In genomic region chr7:2440608-2441245, GRCh38 we compare ENCODE assay signal across 17 cellular contexts. TPM values are rescaled to one million over a fixed set of nuclear protein-coding genes. Genes with fewer than 3 reads are reported as not detected.
DNase-seq lines count a peak whose midpoint lies in the region; ATAC-seq and TF ChIP-seq lines count a peak whose summit lies in the region.
"Had no signal": no experiment of that assay in that cellular context is flagged by ENCODE, and none has a peak within 500 bp of the region (broad histone marks: within the 10 kb centered on the region; RNA-seq: fewer than 3 reads in every experiment).

No MANE protein-coding gene starts in this region.

- WGBS in heart left ventricle, 4 donors = 79 to 83% (median 81%) methylated on average over 20 to 21 of the region's 21 CpGs
- WGBS in upper lobe of left lung, 2 donors = 60 to 64% methylated on average over 18 to 21 of the region's 21 CpGs

- peaks cover 0 to 29% (median 11%) of the 10 kb centered on the region in 12 donors for H3K4me1 ChIP-seq in heart left ventricle
- peaks cover 56% of the 10 kb centered on the region for H3K4me1 ChIP-seq in lower lobe of right lung
- peaks cover 24 to 52% (median 35%) of the 10 kb centered on the region in 4 donors for H3K4me1 ChIP-seq in upper lobe of left lung
- no peaks in the 10 kb centered on the region for H3K4me1 ChIP-seq in effector memory CD4-positive, alpha-beta T cell (ENCODE audit: control insufficient read depth, insufficient read depth, low read length, poor library complexity, severe bottlenecking)
- H3K4me1 ChIP-seq: adrenal gland had no signal

- DNase-seq in Right ventricle myocardium superior = peak; percentile 43
- DNase-seq in heart left ventricle = no peak
- no peak for DNase-seq in central memory CD8-positive, alpha-beta T cell (ENCODE audit: low spot score in 2 of 2)
- DNase-seq in lower lobe of right lung = no peak
- DNase-seq in upper lobe of left lung = peak in 1 of 2 donors; percentile 81
- no peak for DNase-seq in caudate nucleus (lab: John Stamatoyannopoulos, UW)
- no peak for DNase-seq in effector memory CD4-positive, alpha-beta T cell
- DNase-seq: activated T-cell treated with anti-CD3 and anti-CD28 coated beads, Interleukin-2, amount 50 U/mL, for 48 hours; adrenal gland; dermis blood vessel endothelial cell; left ventricle myocardium inferior had no signal

- H3K36me3 ChIP-seq in heart left ventricle = peaks cover 0 to 15% (median 7%) of the 10 kb centered on the region in 9 donors
- H3K36me3 ChIP-seq in lower lobe of right lung = peaks cover 21% of the 10 kb centered on the region
- H3K36me3 ChIP-seq in upper lobe of left lung = peaks cover 0 to 4% (median 0%) of the 10 kb centered on the region in 4 donors
- peaks cover under 1% of the 10 kb centered on the region for H3K36me3 ChIP-seq in effector memory CD4-positive, alpha-beta T cell (ENCODE audit: control insufficient read depth, insufficient read depth, low read length)
- H3K36me3 ChIP-seq: adrenal gland had no signal

- H3K27ac Mint-ChIP-seq in central memory CD8-positive, alpha-beta T cell (ENCODE audit: low read depth) = peak overlapping the region; percentile 38

- TF ChIP-seq POLR2A in heart left ventricle (IDR thresholded peaks at IDR 0.05) (no peak), upper lobe of left lung (IDR thresholded peaks at IDR 0.05) (no peak)

- peaks cover 45% of the 10 kb centered on the region for H3K4me1 Mint-ChIP-seq in central memory CD8-positive, alpha-beta T cell

- H3K9me3 ChIP-seq in heart left ventricle (no peaks in the 10 kb centered on the region), lower lobe of right lung (no peaks in the 10 kb centered on the region), upper lobe of left lung (no peaks in the 10 kb centered on the region)
- no peaks in the 10 kb centered on the region for H3K9me3 ChIP-seq in effector memory CD4-positive, alpha-beta T cell (ENCODE audit: control insufficient read depth, low read length)
- H3K9me3 ChIP-seq: adrenal gland, left ventricle myocardium inferior, thoracic aorta had no signal

- H3K4me3 ChIP-seq in heart left ventricle = no peak overlapping the region
- no peak overlapping the region for H3K4me3 ChIP-seq in lower lobe of right lung
- no peak overlapping the region for H3K4me3 ChIP-seq in upper lobe of left lung
- no peak overlapping the region for H3K4me3 ChIP-seq in effector memory CD4-positive, alpha-beta T cell (ENCODE audit: insufficient read depth, low read depth, low read length, poor library complexity, severe bottlenecking)
- H3K4me3 ChIP-seq: adrenal gland, left ventricle myocardium inferior, smooth muscle cell, thoracic aorta had no signal

- no peak for TF ChIP-seq CTCF in heart left ventricle (IDR thresholded peaks at IDR 0.05)
- TF ChIP-seq CTCF in lower lobe of right lung (IDR thresholded peaks at IDR 0.05) = no peak
- TF ChIP-seq CTCF in upper lobe of left lung (IDR thresholded peaks at IDR 0.05) = no peak

- intact Hi-C loops in Right ventricle myocardium superior (cut with DNase I) (no loop called here), heart left ventricle (cut with DNase I) (loop anchor here in 1 of 10 donors (10.0 kb wide), 1 partner anchor 244 kb away; the partner anchor contains the start of gene AMZ1), lower lobe of right lung (cut with DNase I) (no loop called here)

- no peaks in the 10 kb centered on the region for H3K9me3 Mint-ChIP-seq in central memory CD8-positive, alpha-beta T cell

- ATAC-seq in Right ventricle myocardium superior (ENCODE audit: poor library complexity) = no peak
- no peak for ATAC-seq in heart left ventricle
- ATAC-seq in central memory CD8-positive, alpha-beta T cell (replicated peaks; ENCODE audit: extremely low read depth, poor library complexity, severe bottlenecking) = no peak
- peak; percentile 62 to 76 for ATAC-seq in lower lobe of right lung
- ATAC-seq in upper lobe of left lung (ENCODE audit: low FRiP score in 2 of 2) = peak in 1 of 2 donors; percentile 58
- no peak for ATAC-seq in HG03571 (IDR thresholded peaks at IDR 0.05; ENCODE audit: unreplicated experiment)

- no peaks in the 10 kb centered on the region for H3K27me3 Mint-ChIP-seq in central memory CD8-positive, alpha-beta T cell

- H3K27me3 ChIP-seq in heart left ventricle (no peaks in the 10 kb centered on the region), lower lobe of right lung (ENCODE audit: low read depth) (no peaks in the 10 kb centered on the region), upper lobe of left lung (no peaks in the 10 kb centered on the region)
- no peaks in the 10 kb centered on the region for H3K27me3 ChIP-seq in effector memory CD4-positive, alpha-beta T cell (replicated peaks; ENCODE audit: control insufficient read depth, insufficient read depth, low read length, poor library complexity, severe bottlenecking)
- H3K27me3 ChIP-seq: adrenal gland had no signal

- H3K27ac ChIP-seq in heart left ventricle (no peak overlapping the region), lower lobe of right lung (peak overlapping the region; percentile 64), upper lobe of left lung (peak overlapping the region; percentile 50 to 81 (median 64)), caudate nucleus (ENCODE audit: low read depth, low read length) (no peak overlapping the region)
- no peak overlapping the region for H3K27ac ChIP-seq in effector memory CD4-positive, alpha-beta T cell (ENCODE audit: insufficient read depth, low read length, poor library complexity, severe bottlenecking)
- H3K27ac ChIP-seq: adrenal gland, HL-60, left ventricle myocardium inferior, thoracic aorta had no signal

- H3K36me3 Mint-ChIP-seq in central memory CD8-positive, alpha-beta T cell (ENCODE audit: insufficient read depth) = peaks cover 18% of the 10 kb centered on the region

- H3K4me3 Mint-ChIP-seq in central memory CD8-positive, alpha-beta T cell = peak overlapping the region; percentile 4

- TF ChIP-seq EP300 in upper lobe of left lung (IDR thresholded peaks at IDR 0.05) = peak in 2 of 4 donors; percentile 10 to 70

RNA-seq across cellular contexts. Expression of gene GRIFIN, which starts 35.5 kb away (rescaled TPM):
- total RNA-seq in Right ventricle myocardium superior (not detected), heart left ventricle (not detected), lower lobe of right lung (not detected), upper lobe of left lung (not detected)
- polyA plus RNA-seq in heart left ventricle = not detected
- total RNA-seq: adrenal gland, dermis blood vessel endothelial cell, H4, left ventricle myocardium inferior, MCF 10A, smooth muscle cell, thoracic aorta had no signal
- polyA plus RNA-seq: adrenal gland, smooth muscle cell had no signal

RNA-seq across cellular contexts. Expression of gene CHST12, which starts 37.3 kb away (rescaled TPM):
- total RNA-seq in Right ventricle myocardium superior (14.8 TPM), heart left ventricle (10 to 100 TPM; 12.7 to 20.7 (median 15.6) TPM), lower lobe of right lung (29.2 TPM), upper lobe of left lung (10 to 100 TPM; 10.2 to 35.9 (median 27.8) TPM)
- polyA plus RNA-seq in heart left ventricle = 10 to 100 TPM; 12.5 to 14.7 TPM

Comparison
In these comparisons a context has a peak if more than half of its experiments do, and no peak if none do; other contexts are left out.
1. ATAC-seq: peak in lower lobe of right lung (2 of 2); none in Right ventricle myocardium superior (single experiment), heart left ventricle (0 of 4), central memory CD8-positive, alpha-beta T cell (single experiment) and HG03571 (single experiment).
2. H3K27ac ChIP-seq: peak in lower lobe of right lung (single experiment) and upper lobe of left lung (4 of 4); none in heart left ventricle (0 of 12), caudate nucleus (single experiment) and effector memory CD4-positive, alpha-beta T cell (single experiment).